ENCODE assay signal across 16 cellular contexts in genomic region chr10:127041561-127041960, GRCh38.
A peak's percentile ranks its signal among the peaks of the same experiment; 100 is the strongest.
DNase-seq lines count a peak whose midpoint lies in the region; ATAC-seq, FAIRE-seq and TF ChIP-seq lines count a peak whose summit lies in the region.
"Had no signal": no experiment of that assay in that cellular context is flagged by ENCODE, and none has a peak within 500 bp of the region (broad histone marks: within the 10 kb centered on the region; RNA-seq: fewer than 3 reads in every experiment).

No MANE protein-coding gene starts in this region.

- TF ChIP-seq CTCF in fibroblast of lung (conservative IDR thresholded peaks at IDR 0.05 in 1 of 2, IDR thresholded peaks at IDR 0.05 in 1 of 2; ENCODE audit: low read depth in 1 of 2, low read length in 2 of 2) = no peak

- H3K4me3 ChIP-seq in fibroblast of lung (replicated peaks in 1 of 4; ENCODE audit: control extremely low read depth in 1 of 4, insufficient read depth in 1 of 4, low read depth in 3 of 4, low read length in 4 of 4) = no peak overlapping the region
- H3K4me3 ChIP-seq: body of pancreas, lower lobe of right lung, skin epidermis had no signal

- H3K79me2 ChIP-seq in fibroblast of lung (ENCODE audit: control insufficient read depth, insufficient read depth, low read length) = no peaks in the 10 kb centered on the region

- H3K27ac ChIP-seq in fibroblast of lung (ENCODE audit: insufficient read depth, low read length) = peak overlapping the region; percentile 50
- H3K27ac ChIP-seq: body of pancreas, lower lobe of right lung, skin epidermis had no signal

- no peak for FAIRE-seq in GM19239 (lab: Jason Lieb, UNC)

- H3K9me3 ChIP-seq in fibroblast of lung (ENCODE audit: control insufficient read depth, insufficient read depth, low read depth, low read length) = no peaks in the 10 kb centered on the region
- H3K9me3 ChIP-seq: body of pancreas, lower lobe of right lung had no signal

- DNase-seq in GM03348 (ENCODE audit: low spot score) = peak; percentile 86
- DNase-seq in RKO (ENCODE audit: low spot score) = peak; percentile 51
- DNase-seq in fibroblast of lung (ENCODE audit: low read depth in 2 of 2) = peak; percentile 89 to 98
- DNase-seq in renal cortical epithelial cell (ENCODE audit: low read depth) = peak; percentile 32
- DNase-seq in GM19239 (ENCODE audit: insufficient read length, low spot score) = no peak
- DNase-seq in C1 segment of cervical spinal cord (lab: John Stamatoyannopoulos, UW) = no peak
- DNase-seq: body of pancreas, COR-L47, endodermal cell, hypothalamus, lower lobe of right lung, NCI-H1436 treated with DMSO at 0.1 percent for 48 hours, NCI-H524 had no signal

- peaks cover 6% of the 10 kb centered on the region for H3K36me3 ChIP-seq in fibroblast of lung (ENCODE audit: control insufficient read depth, insufficient read depth, low read length)

- H3K9ac ChIP-seq in fibroblast of lung (ENCODE audit: insufficient read depth, low read length) = no peak overlapping the region

- no peaks in the 10 kb centered on the region for H4K20me1 ChIP-seq in fibroblast of lung (ENCODE audit: control insufficient read depth, extremely low read depth, insufficient read depth, low read length)

- no peak for ATAC-seq in HG03139 (IDR thresholded peaks at IDR 0.05; ENCODE audit: unreplicated experiment)
- ATAC-seq in HG03342 (IDR thresholded peaks at IDR 0.05; ENCODE audit: unreplicated experiment) = no peak
- ATAC-seq: body of pancreas, lower lobe of right lung had no signal

- peaks cover 12% of the 10 kb centered on the region for H3K4me1 ChIP-seq in fibroblast of lung (ENCODE audit: control insufficient read depth, extremely low read depth, insufficient read depth, low read length)
- H3K4me1 ChIP-seq: lower lobe of right lung had no signal

- H2AFZ ChIP-seq in fibroblast of lung (ENCODE audit: low read length) = no peak overlapping the region

- peak overlapping the region; percentile 62 for H3K4me2 ChIP-seq in fibroblast of lung (ENCODE audit: extremely low read depth, insufficient read depth, low read length)

- no peaks in the 10 kb centered on the region for H3K27me3 ChIP-seq in fibroblast of lung (ENCODE audit: control insufficient read depth, insufficient read depth, low read length)
- H3K27me3 ChIP-seq: body of pancreas had no signal

Comparison
In these comparisons a context has a peak if more than half of its experiments do, and no peak if none do; other contexts are left out.
1. DNase-seq: peak in GM03348 (single experiment), RKO (single experiment), fibroblast of lung (2 of 2) and renal cortical epithelial cell (single experiment); none in GM19239 (single experiment) and C1 segment of cervical spinal cord (0 of 14).